ENCODE assay signal across 19 cellular contexts in the genomic region with DNA sequence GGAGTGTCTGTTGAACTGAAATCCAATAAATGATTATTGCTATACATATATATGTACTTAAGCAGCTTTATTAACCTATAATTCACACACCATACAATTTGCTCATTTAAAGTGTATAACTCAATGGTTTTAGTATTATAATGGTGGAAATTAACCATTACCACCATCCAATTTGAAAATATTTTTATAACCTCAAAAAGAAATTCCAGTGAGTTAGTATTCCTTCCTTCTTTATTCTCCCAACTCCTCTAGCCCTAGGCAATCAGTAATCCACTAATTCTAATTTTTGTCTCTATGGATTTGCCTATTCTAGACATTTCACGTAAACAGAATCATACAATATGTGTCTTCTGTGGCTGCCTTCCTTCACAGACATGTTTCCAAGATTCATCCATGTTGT.
A peak's percentile ranks its signal among the peaks of the same experiment; 100 is the strongest.
DNase-seq lines count a peak whose midpoint lies in the region; ATAC-seq and TF ChIP-seq lines count a peak whose summit lies in the region.
"Had no signal": no experiment of that assay in that cellular context is flagged by ENCODE, and none has a peak within 500 bp of the region (broad histone marks: within the 10 kb centered on the region; RNA-seq: fewer than 3 reads in every experiment).

No MANE protein-coding gene starts in this region.

- H3K27me3 ChIP-seq in neutrophil (no peaks in the 10 kb centered on the region), upper lobe of right lung (no peaks in the 10 kb centered on the region)

- H3K4me3 ChIP-seq in neutrophil (ENCODE audit: low read depth in 1 of 2, low read length in 1 of 2) (no peak overlapping the region), upper lobe of right lung (no peak overlapping the region)
- H3K4me3 ChIP-seq: A549, GM23248 had no signal

- H3K9me3 ChIP-seq in neutrophil (no peaks in the 10 kb centered on the region), upper lobe of right lung (no peaks in the 10 kb centered on the region)
- H3K9me3 ChIP-seq: A549 had no signal

- H3K9me3 Mint-ChIP-seq in activated T-cell treated with anti-CD3 and anti-CD28 coated beads, Interleukin-2, amount 50 U/mL, for 72 hours: no peaks in the 10 kb centered on the region
- H3K9me3 Mint-ChIP-seq in brain: peaks cover 0 to 2% (median 0%) of the 10 kb centered on the region in 5 experiments
- H3K9me3 Mint-ChIP-seq in effector memory CD8-positive, alpha-beta T cell: no peaks in the 10 kb centered on the region
- H3K9me3 Mint-ChIP-seq: CD4-positive, alpha-beta memory T cell had no signal

- peaks cover 90% of the 10 kb centered on the region for H3K36me3 ChIP-seq in neutrophil
- peaks cover 83% of the 10 kb centered on the region for H3K36me3 ChIP-seq in upper lobe of right lung

- H3K27ac ChIP-seq in neutrophil (peak overlapping the region; percentile 26), upper lobe of right lung (no peak overlapping the region)
- H3K27ac ChIP-seq: 22Rv1, A549, C4-2B, GM23248, HL-60 had no signal

- H3K36me3 Mint-ChIP-seq in activated T-cell treated with anti-CD3 and anti-CD28 coated beads, Interleukin-2, amount 50 U/mL, for 72 hours (ENCODE audit: insufficient read depth in 2 of 2): peaks cover 10 to 29% of the 10 kb centered on the region in 2 donors
- peaks cover 97% of the 10 kb centered on the region for H3K36me3 Mint-ChIP-seq in brain
- peaks cover 82% of the 10 kb centered on the region for H3K36me3 Mint-ChIP-seq in effector memory CD8-positive, alpha-beta T cell (ENCODE audit: insufficient read depth)

- peaks cover 5% of the 10 kb centered on the region for H3K4me1 Mint-ChIP-seq in activated T-cell treated with anti-CD3 and anti-CD28 coated beads, Interleukin-2, amount 50 U/mL, for 72 hours (ENCODE audit: low read depth)
- H3K4me1 Mint-ChIP-seq in brain: peaks cover 27% of the 10 kb centered on the region
- peaks cover 3 to 14% of the 10 kb centered on the region in 2 donors for H3K4me1 Mint-ChIP-seq in effector memory CD8-positive, alpha-beta T cell (ENCODE audit: low read depth in 2 of 2)

- no peak for ATAC-seq in activated T-cell treated with anti-CD3 and anti-CD28 coated beads, Interleukin-2, amount 50 U/mL, for 72 hours (replicated peaks in 1 of 2)
- ATAC-seq in effector memory CD8-positive, alpha-beta T cell (replicated peaks): no peak
- ATAC-seq in upper lobe of right lung: no peak
- ATAC-seq: A549 had no signal

- no peaks in the 10 kb centered on the region for H3K27me3 Mint-ChIP-seq in activated T-cell treated with anti-CD3 and anti-CD28 coated beads, Interleukin-2, amount 50 U/mL, for 72 hours (ENCODE audit: low read depth)
- H3K27me3 Mint-ChIP-seq in brain: peaks cover 3% of the 10 kb centered on the region
- H3K27me3 Mint-ChIP-seq in effector memory CD8-positive, alpha-beta T cell: no peaks in the 10 kb centered on the region
- H3K27me3 Mint-ChIP-seq: CD4-positive, alpha-beta memory T cell had no signal

- H3K27ac Mint-ChIP-seq in activated T-cell treated with anti-CD3 and anti-CD28 coated beads, Interleukin-2, amount 50 U/mL, for 72 hours: peak overlapping the region; percentile 2
- H3K27ac Mint-ChIP-seq in brain: peak overlapping the region in 3 of 5 experiments; percentile 25 to 63 (median 43)
- H3K27ac Mint-ChIP-seq in effector memory CD8-positive, alpha-beta T cell: peak overlapping the region; percentile 9 to 16

- intact Hi-C loops in upper lobe of right lung (cut with DNase I): no loop called here

- no peak overlapping the region for H3K4me3 Mint-ChIP-seq in activated T-cell treated with anti-CD3 and anti-CD28 coated beads, Interleukin-2, amount 50 U/mL, for 72 hours
- no peak overlapping the region for H3K4me3 Mint-ChIP-seq in brain
- no peak overlapping the region for H3K4me3 Mint-ChIP-seq in effector memory CD8-positive, alpha-beta T cell
- H3K4me3 Mint-ChIP-seq: CD4-positive, alpha-beta memory T cell had no signal

- H3K4me1 ChIP-seq in neutrophil (ENCODE audit: control insufficient read depth in 1 of 2, insufficient read depth in 1 of 2, low read depth in 1 of 2, low read length in 1 of 2) (no peaks in the 10 kb centered on the region), upper lobe of right lung (peaks cover 4% of the 10 kb centered on the region)

- TF ChIP-seq CTCF in brain (conservative IDR thresholded peaks at IDR 0.05) (no peak), neutrophil (IDR thresholded peaks at IDR 0.05) (no peak), upper lobe of right lung (IDR thresholded peaks at IDR 0.05) (no peak)

- DNase-seq in activated T-cell treated with anti-CD3 and anti-CD28 coated beads, Interleukin-2, amount 50 U/mL, for 72 hours: no peak
- DNase-seq in activated T-cell treated with anti-CD3 and anti-CD28 coated beads, Interleukin-2, amount 50 U/mL, for 48 hours: no peak
- DNase-seq in effector memory CD8-positive, alpha-beta T cell: no peak
- DNase-seq in upper lobe of right lung (no peak), NCI-H345 treated with DMSO at 0.1 percent for 48 hours (lab: John Stamatoyannopoulos, UW; ENCODE audit: unreplicated experiment) (no peak)
- DNase-seq in activated CD4-positive, CD25-positive, alpha-beta regulatory T cell treated with anti-CD3 and anti-CD28 coated beads, Interleukin-2, amount 50 U/mL, for 72 hours: no peak
- DNase-seq: AML-193; CD4-positive, alpha-beta memory T cell; DMS153; DMS79; GDM1; HCEC 1CT had no signal
